Comparison of ENCODE assay signal across 13 cellular contexts in the genomic region with DNA sequence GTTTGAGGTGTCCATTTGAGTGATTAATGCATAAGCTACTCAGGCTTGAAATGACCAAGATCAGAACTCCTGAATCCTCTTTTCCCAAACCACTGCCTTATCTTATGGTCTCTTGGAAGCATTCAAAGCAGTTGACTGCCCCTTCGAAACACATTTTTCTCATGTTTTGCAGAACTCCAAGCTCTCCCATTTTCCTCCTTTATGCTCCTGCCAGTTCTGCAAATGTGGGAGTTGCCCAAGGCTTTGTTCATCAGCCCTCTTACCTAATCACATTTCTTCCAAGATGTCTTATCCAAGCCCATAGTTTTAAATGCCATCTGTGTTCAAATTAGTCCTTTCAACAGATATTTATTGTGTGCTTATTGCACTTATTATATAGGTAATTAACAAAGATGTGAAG. TPM values are rescaled to one million over a fixed set of nuclear protein-coding genes. Genes with fewer than 3 reads are reported as not detected.
DNase-seq lines count a peak whose midpoint lies in the region; ATAC-seq and TF ChIP-seq lines count a peak whose summit lies in the region.
"Had no signal": no experiment of that assay in that cellular context is flagged by ENCODE, and none has a peak within 500 bp of the region (broad histone marks: within the 10 kb centered on the region; RNA-seq: fewer than 3 reads in every experiment).

No MANE protein-coding gene starts in this region.

- H3K4me3 ChIP-seq in cardiac muscle cell = no peak overlapping the region

- peaks cover 8% of the 10 kb centered on the region for H3K4me1 ChIP-seq in cardiac muscle cell (ENCODE audit: low read depth)

- H3K4me1 Mint-ChIP-seq in T-helper 17 cell = peaks cover 41% of the 10 kb centered on the region
- H3K4me1 Mint-ChIP-seq in endothelial cell (ENCODE audit: unreplicated experiment) = peaks cover 15% of the 10 kb centered on the region
- peaks cover 57% of the 10 kb centered on the region for H3K4me1 Mint-ChIP-seq in stimulated activated memory B cell treated with anti-CD40 and anti-IgM and Interleukin-4, amounts not matched to agents 10 μg/mL and 1 μg/mL and 100 μg/mL, for 72 hours

- no peaks in the 10 kb centered on the region for H3K27me3 Mint-ChIP-seq in T-helper 17 cell
- H3K27me3 Mint-ChIP-seq in endothelial cell (ENCODE audit: unreplicated experiment) = peaks cover 19% of the 10 kb centered on the region
- H3K27me3 Mint-ChIP-seq in stimulated activated memory B cell treated with anti-CD40 and anti-IgM and Interleukin-4, amounts not matched to agents 10 μg/mL and 1 μg/mL and 100 μg/mL, for 72 hours = no peaks in the 10 kb centered on the region

- peaks cover 3% of the 10 kb centered on the region for H3K36me3 ChIP-seq in cardiac muscle cell

- TF ChIP-seq CTCF in cardiac muscle cell (IDR thresholded peaks at IDR 0.05; ENCODE audit: low read depth, low read length) (no peak), endothelial cell (IDR thresholded peaks at IDR 0.05; ENCODE audit: unreplicated experiment) (no peak)

- H3K4me3 Mint-ChIP-seq in T-helper 17 cell (peak overlapping the region; percentile 66), endothelial cell (ENCODE audit: unreplicated experiment) (peak overlapping the region; percentile 15)
- H3K4me3 Mint-ChIP-seq in stimulated activated memory B cell treated with anti-CD40 and anti-IgM and Interleukin-4, amounts not matched to agents 10 μg/mL and 1 μg/mL and 100 μg/mL, for 72 hours = peak overlapping the region; percentile 46

- H3K9me3 ChIP-seq in cardiac muscle cell (ENCODE audit: low read depth) (no peaks in the 10 kb centered on the region), T-helper 17 cell (ENCODE audit: control insufficient read depth, low read length, poor library complexity, severe bottlenecking) (no peaks in the 10 kb centered on the region)

- H3K27me3 ChIP-seq in cardiac muscle cell = no peaks in the 10 kb centered on the region

- H3K36me3 Mint-ChIP-seq in T-helper 17 cell (ENCODE audit: low read depth) = peaks cover 9% of the 10 kb centered on the region
- H3K36me3 Mint-ChIP-seq in endothelial cell (ENCODE audit: low read depth, unreplicated experiment) = peaks cover 17% of the 10 kb centered on the region
- H3K36me3 Mint-ChIP-seq in stimulated activated memory B cell treated with anti-CD40 and anti-IgM and Interleukin-4, amounts not matched to agents 10 μg/mL and 1 μg/mL and 100 μg/mL, for 72 hours = peaks cover 24% of the 10 kb centered on the region

- H3K9me3 Mint-ChIP-seq in endothelial cell (ENCODE audit: unreplicated experiment) = no peaks in the 10 kb centered on the region
- no peaks in the 10 kb centered on the region for H3K9me3 Mint-ChIP-seq in stimulated activated memory B cell treated with anti-CD40 and anti-IgM and Interleukin-4, amounts not matched to agents 10 μg/mL and 1 μg/mL and 100 μg/mL, for 72 hours

- peak overlapping the region; percentile 50 for H3K27ac ChIP-seq in cardiac muscle cell

- intact Hi-C loops in left cardiac atrium (cut with DNase I) = loop anchor here in 1 of 2 donors (10.0 kb wide), 1 partner anchor 58 kb away; a partner anchor contains a TSS

- no peak for ATAC-seq in left cardiac atrium
- no peak for ATAC-seq in T-helper 17 cell
- no peak for ATAC-seq in stimulated activated memory B cell treated with anti-CD40 and anti-IgM and Interleukin-4, amounts not matched to agents 10 μg/mL and 1 μg/mL and 100 μg/mL, for 72 hours
- no peak for ATAC-seq in GM18909 (IDR thresholded peaks at IDR 0.05; ENCODE audit: poor library complexity, unreplicated experiment)
- no peak for ATAC-seq in HG03354 (IDR thresholded peaks at IDR 0.05; ENCODE audit: poor library complexity, severe bottlenecking, unreplicated experiment)
- ATAC-seq: right cardiac atrium had no signal

- H3K27ac Mint-ChIP-seq in T-helper 17 cell = peak overlapping the region; percentile 98
- peak overlapping the region; percentile 16 for H3K27ac Mint-ChIP-seq in endothelial cell (ENCODE audit: unreplicated experiment)
- peak overlapping the region; percentile 95 for H3K27ac Mint-ChIP-seq in stimulated activated memory B cell treated with anti-CD40 and anti-IgM and Interleukin-4, amounts not matched to agents 10 μg/mL and 1 μg/mL and 100 μg/mL, for 72 hours

- DNase-seq in cardiac muscle cell (ENCODE audit: low read depth in 1 of 2, low spot score in 1 of 2) (peak in 1 of 2 donors; percentile 68), left cardiac atrium (no peak), T-helper 17 cell (no peak), endothelial cell (ENCODE audit: low spot score) (no peak), T-helper 9 cell (no peak)
- DNase-seq: AML-193, HCEC 1CT, NCI-H1417, NCI-H524 had no signal

RNA-seq across cellular contexts. Expression of a gene that starts 1.8 kb away (rescaled TPM):
- total RNA-seq in cardiac muscle cell = 28.0 and 28.9 TPM in 2 replicates
- polyA plus RNA-seq in cardiac muscle cell = 26.0 and 34.9 TPM in 2 replicates
- total RNA-seq in left cardiac atrium = 1 to 10 TPM; 4.9 to 7.0 TPM
- total RNA-seq in T-helper 17 cell = 10 to 100 TPM; 25.7 to 34.0 TPM
- 8.6 TPM for total RNA-seq in endothelial cell (ENCODE audit: unreplicated experiment)

RNA-seq across cellular contexts. Expression of a gene that starts 16.3 kb away (rescaled TPM):
- total RNA-seq in cardiac muscle cell (45.3 and 48.5 TPM in 2 replicates), left cardiac atrium (10 to 100 TPM; 16.6 to 24.7 TPM), T-helper 17 cell (10 to 100 TPM; 30.0 to 34.5 TPM), endothelial cell (ENCODE audit: unreplicated experiment) (47.0 TPM)
- polyA plus RNA-seq in cardiac muscle cell = 35.2 and 35.9 TPM in 2 replicates

RNA-seq across cellular contexts. Expression of a gene that starts 16.4 kb away (rescaled TPM):
- total RNA-seq in cardiac muscle cell (165 and 197 TPM in 2 replicates), left cardiac atrium (100 to 1,000 TPM; 131 to 149 TPM), T-helper 17 cell (100 to 1,000 TPM; 209 to 250 TPM), endothelial cell (ENCODE audit: unreplicated experiment) (186 TPM)
- polyA plus RNA-seq in cardiac muscle cell = 185 and 208 TPM in 2 replicates

RNA-seq across cellular contexts. Expression of a gene that starts 38.1 kb away (rescaled TPM):
- total RNA-seq in cardiac muscle cell = 10.0 and 11.2 TPM in 2 replicates
- polyA plus RNA-seq in cardiac muscle cell = 22.8 and 29.5 TPM in 2 replicates
- total RNA-seq in left cardiac atrium = 1 to 10 TPM; 6.2 to 7.4 TPM
- total RNA-seq in T-helper 17 cell = 10 to 100 TPM in 1 of 2 donors, 1 to 10 TPM in 1; 7.4 to 10.3 TPM
- total RNA-seq in endothelial cell (ENCODE audit: unreplicated experiment) = 12.9 TPM

RNA-seq across cellular contexts. Expression of a gene that starts 50.7 kb away (rescaled TPM):
- 498 and 2,037 TPM in 2 replicates for total RNA-seq in cardiac muscle cell
- polyA plus RNA-seq in cardiac muscle cell = 1,089 and 1,188 TPM in 2 replicates
- 1,000 to 10,000 TPM in 1 of 2 donors, 100 to 1,000 TPM in 1; 895 to 1,080 TPM for total RNA-seq in left cardiac atrium
- 1,000 to 10,000 TPM; 3,969 to 4,133 TPM for total RNA-seq in T-helper 17 cell
- 2,246 TPM for total RNA-seq in endothelial cell (ENCODE audit: unreplicated experiment)

Comparison
In these comparisons a context has a peak if more than half of its experiments do, and no peak if none do; other contexts are left out.
1. H3K27ac Mint-ChIP-seq: peak in every context shown above with its lines; median percentile 98 in T-helper 17 cell; 95 in stimulated activated memory B cell treated with anti-CD40 and anti-IgM and Interleukin-4, amounts not matched to agents 10 μg/mL and 1 μg/mL and 100 μg/mL, for 72 hours; 16 in endothelial cell.
2. H3K4me3 Mint-ChIP-seq: peak in every context shown above with its lines; median percentile 66 in T-helper 17 cell; 46 in stimulated activated memory B cell treated with anti-CD40 and anti-IgM and Interleukin-4, amounts not matched to agents 10 μg/mL and 1 μg/mL and 100 μg/mL, for 72 hours; 15 in endothelial cell.